In the genomic region with DNA sequence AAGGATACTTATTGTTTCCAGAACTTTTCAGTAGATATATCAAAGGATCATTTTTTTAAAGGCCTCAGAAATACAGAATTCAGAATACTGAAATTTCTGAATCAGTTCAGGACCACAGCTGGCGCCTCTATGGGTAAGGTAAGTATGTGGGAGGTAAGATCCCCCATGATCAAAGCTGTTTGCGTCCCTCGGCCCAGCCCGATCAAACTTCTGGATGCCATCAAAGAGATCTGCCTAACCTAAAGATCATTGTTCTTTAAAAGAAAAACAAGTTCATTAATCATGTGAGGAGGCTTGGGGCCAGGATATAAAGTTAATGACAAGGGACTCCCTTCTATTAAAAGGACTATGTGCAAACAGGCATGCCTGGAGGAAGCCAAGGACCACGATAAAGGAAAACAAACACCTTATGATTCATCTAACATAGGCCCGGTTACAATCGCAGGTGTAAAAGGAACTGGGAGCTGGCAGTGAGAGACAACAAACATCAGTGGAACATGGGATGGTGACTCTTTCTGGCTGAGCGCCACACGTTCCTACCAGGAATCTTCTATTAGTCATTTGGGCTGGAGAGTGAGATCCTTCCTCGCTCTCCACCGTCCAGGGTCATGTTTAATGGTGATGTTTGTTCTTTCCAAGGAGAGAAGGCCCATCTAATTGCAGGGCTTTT, we compare ENCODE assay signal across 13 cellular contexts. TPM values are rescaled to one million over a fixed set of nuclear protein-coding genes. Genes with fewer than 3 reads are reported as not detected.
DNase-seq lines count a peak whose midpoint lies in the region; ATAC-seq and TF ChIP-seq lines count a peak whose summit lies in the region.
"Had no signal": no experiment of that assay in that cellular context is flagged by ENCODE, and none has a peak within 500 bp of the region (broad histone marks: within the 10 kb centered on the region; RNA-seq: fewer than 3 reads in every experiment).

No MANE protein-coding gene starts in this region.

- peaks cover 9% of the 10 kb centered on the region for H3K4me1 ChIP-seq in GM23248 (ENCODE audit: insufficient read depth)
- H3K4me1 ChIP-seq in Panc1 (ENCODE audit: control insufficient read depth, insufficient read depth, low read length), result peaks cover 6% of the 10 kb centered on the region
- H3K4me1 ChIP-seq in skeletal muscle tissue (ENCODE audit: control insufficient read depth in 3 of 3, insufficient read depth in 3 of 3, low read length in 3 of 3), result peaks cover 0 to 9% (median 6%) of the 10 kb centered on the region in 3 donors

- H4K20me1 ChIP-seq in GM23248 (ENCODE audit: insufficient read depth), result no peaks in the 10 kb centered on the region

- H3K4me3 Mint-ChIP-seq in activated T-cell treated with anti-CD3 and anti-CD28 coated beads, Interleukin-2, amount 50 U/mL, for 72 hours, result no peak overlapping the region
- H3K4me3 Mint-ChIP-seq: stimulated activated naive CD8-positive, alpha-beta T cell treated with anti-CD3 and anti-CD28 coated beads, Interleukin-15, Interleukin-2, amounts not matched to agents 100 ng/mL and 50 ng/mL, for 24 hours had no signal

- H3K9ac ChIP-seq in GM23248, result no peak overlapping the region
- H3K9ac ChIP-seq in skeletal muscle tissue (ENCODE audit: low read depth in 1 of 3, low read length in 3 of 3), result no peak overlapping the region

- 80 to 82% methylated on average over 11 of the region's 11 CpGs for WGBS in GM23248 (ENCODE audit: low coverage in 1 of 2, low lambda C conversion rate in 2 of 2, missing lambda C conversion rate in 2 of 2), 2 experiments

- DNase-seq in GM23248, result peak; percentile 32
- DNase-seq in Panc1 (ENCODE audit: low read depth, low spot score), result peak; percentile 30
- peak; percentile 86 for DNase-seq in fibroblast of mammary gland (ENCODE audit: low read depth)
- no peak for DNase-seq in activated T-cell treated with anti-CD3 and anti-CD28 coated beads, Interleukin-2, amount 50 U/mL, for 72 hours
- DNase-seq in GM19238 (ENCODE audit: insufficient read length, low spot score), result no peak
- DNase-seq: DND-41; NCI-H524 treated with DMSO at 0.1 percent for 48 hours; stimulated activated CD4-positive, alpha-beta T cell treated with anti-CD3 and anti-CD28 coated beads, Interleukin-15, amount 100 ng/mL, for 24 hours; T-cell had no signal

- H3K79me2 ChIP-seq in GM23248 (ENCODE audit: insufficient read depth), result peaks cover 9% of the 10 kb centered on the region

- no peak overlapping the region for H3K27ac Mint-ChIP-seq in activated T-cell treated with anti-CD3 and anti-CD28 coated beads, Interleukin-2, amount 50 U/mL, for 72 hours
- H3K27ac Mint-ChIP-seq: stimulated activated naive CD8-positive, alpha-beta T cell treated with anti-CD3 and anti-CD28 coated beads, Interleukin-15, Interleukin-2, amounts not matched to agents 100 ng/mL and 50 ng/mL, for 24 hours; T-cell had no signal

- POLR2A ChIA-PET in Panc1 (lab: Charles Lee), result no interaction called here

- no peak for TF ChIP-seq CTCF in Panc1 (IDR thresholded peaks at IDR 0.05)
- no peak for TF ChIP-seq CTCF in fibroblast of mammary gland (conservative IDR thresholded peaks at IDR 0.05; ENCODE audit: control insufficient read depth, insufficient read depth, low read depth, low read length)

- in situ Hi-C loops in GM23248 (cut with MboI), result no loop called here
- in situ Hi-C loops in Panc1 (cut with HindIII; ENCODE audit: low pct_unique_long_range_greater_than_20kb, low sequenced_read_pairs), result no loop called here

- H3K4me1 Mint-ChIP-seq in activated T-cell treated with anti-CD3 and anti-CD28 coated beads, Interleukin-2, amount 50 U/mL, for 72 hours (ENCODE audit: low read depth), result peaks cover 10% of the 10 kb centered on the region

- H3K36me3 ChIP-seq in GM23248 (ENCODE audit: low read depth), result no peaks in the 10 kb centered on the region
- H3K36me3 ChIP-seq in Panc1 (ENCODE audit: control insufficient read depth, insufficient read depth, low read length), result no peaks in the 10 kb centered on the region
- no peaks in the 10 kb centered on the region for H3K36me3 ChIP-seq in skeletal muscle tissue (ENCODE audit: control insufficient read depth in 3 of 3, insufficient read depth in 3 of 3, low read length in 3 of 3)

- intact Hi-C loops in Panc1 (cut with micrococcal nuclease; ENCODE audit: unreplicated experiment), result no loop called here

- H3K9me2 ChIP-seq in GM23248 (ENCODE audit: insufficient read depth), result no peaks in the 10 kb centered on the region

- no peak overlapping the region for H2AFZ ChIP-seq in GM23248

- H3K9me3 Mint-ChIP-seq in activated T-cell treated with anti-CD3 and anti-CD28 coated beads, Interleukin-2, amount 50 U/mL, for 72 hours, result no peaks in the 10 kb centered on the region
- H3K9me3 Mint-ChIP-seq: stimulated activated naive CD8-positive, alpha-beta T cell treated with anti-CD3 and anti-CD28 coated beads, Interleukin-15, Interleukin-2, amounts not matched to agents 100 ng/mL and 50 ng/mL, for 24 hours; T-cell had no signal

- no peaks in the 10 kb centered on the region for H3K9me3 ChIP-seq in GM23248 (ENCODE audit: low read depth)
- H3K9me3 ChIP-seq in Panc1 (ENCODE audit: control insufficient read depth, insufficient read depth, low read depth, low read length), result no peaks in the 10 kb centered on the region
- H3K9me3 ChIP-seq in skeletal muscle tissue (ENCODE audit: control insufficient read depth in 3 of 3, low read length in 3 of 3), result no peaks in the 10 kb centered on the region

- ATAC-seq in Panc1, result no peak
- no peak for ATAC-seq in activated T-cell treated with anti-CD3 and anti-CD28 coated beads, Interleukin-2, amount 50 U/mL, for 72 hours (replicated peaks in 1 of 2)
- no peak for ATAC-seq in HG02571 (IDR thresholded peaks at IDR 0.05; ENCODE audit: unreplicated experiment)
- ATAC-seq in HG03108 (IDR thresholded peaks at IDR 0.05; ENCODE audit: unreplicated experiment), result no peak
- ATAC-seq: T-cell had no signal

- H3K27me3 Mint-ChIP-seq in activated T-cell treated with anti-CD3 and anti-CD28 coated beads, Interleukin-2, amount 50 U/mL, for 72 hours (ENCODE audit: low read depth), result peaks cover 60% of the 10 kb centered on the region

- H3K27me3 ChIP-seq in GM23248 (replicated peaks; ENCODE audit: insufficient read depth), result no peaks in the 10 kb centered on the region
- H3K27me3 ChIP-seq in Panc1 (ENCODE audit: control insufficient read depth, insufficient read depth, low read length), result no peaks in the 10 kb centered on the region
- H3K27me3 ChIP-seq in skeletal muscle tissue (ENCODE audit: control insufficient read depth in 3 of 3, insufficient read depth in 3 of 3, low read length in 3 of 3), result no peaks in the 10 kb centered on the region

- H3K4me3 ChIP-seq in GM23248 (no peak overlapping the region), Panc1 (ENCODE audit: low read depth in 2 of 2, low read length in 2 of 2) (no peak overlapping the region), fibroblast of mammary gland (ENCODE audit: control insufficient read depth, low read depth, low read length) (no peak overlapping the region), skeletal muscle tissue (ENCODE audit: low read length in 3 of 3) (no peak overlapping the region)

- peaks cover 8% of the 10 kb centered on the region; the same call in 1 of the 2 replicates for H3F3A ChIP-seq in GM23248 (ENCODE audit: insufficient read depth)

- H3K27ac ChIP-seq in GM23248 (no peak overlapping the region), Panc1 (ENCODE audit: low read length) (no peak overlapping the region), skeletal muscle tissue (ENCODE audit: low read depth, low read length) (peak overlapping the region; percentile 79)

- CTCF ChIA-PET in Panc1 (lab: Charles Lee), result interaction anchor here (0.6 kb wide), 1 partner anchor 366 kb away, joined by 3 read pairs; no protein-coding TSS in a partner anchor

- H3K36me3 Mint-ChIP-seq in activated T-cell treated with anti-CD3 and anti-CD28 coated beads, Interleukin-2, amount 50 U/mL, for 72 hours (ENCODE audit: insufficient read depth in 2 of 2), result no peaks in the 10 kb centered on the region
- H3K36me3 Mint-ChIP-seq: T-cell had no signal

- no peak overlapping the region for H3K4me2 ChIP-seq in GM23248 (ENCODE audit: unreplicated experiment)

- no TSS peak for BruUV-seq in Panc1 (replicated peaks; lab: Mats Ljungman, UMichigan)

RNA-seq across cellular contexts. Expression of gene BACE2, which starts 2.8 kb away (rescaled TPM):
- 77.8 and 97.8 TPM in 2 replicates for total RNA-seq in GM23248 (2014; rRNA removed; shearing (Covaris generic))
- polyA plus RNA-seq in GM23248 (2016; fragmentation: Nextera tagmentation; extraction: Ambion mirVana), result 67.0 and 69.5 TPM in 2 replicates
- total RNA-seq in Panc1 (2021; ENCODE audit: unreplicated experiment), result 16.3 TPM
- 17.8 TPM for polyA plus RNA-seq in Panc1 (2012; ENCODE audit: insufficient read length)
- 39.1 TPM for total RNA-seq in skeletal muscle tissue
- 1 to 10 TPM; 1.1 TPM for total RNA-seq in activated T-cell treated with anti-CD3 and anti-CD28 coated beads, Interleukin-2, amount 50 U/mL, for 72 hours

Comparison
In these comparisons a context has a peak if more than half of its experiments do, and no peak if none do; other contexts are left out.
1. DNase-seq: peak in GM23248 (single experiment), Panc1 (single experiment) and fibroblast of mammary gland (single experiment); none in activated T-cell treated with anti-CD3 and anti-CD28 coated beads, Interleukin-2, amount 50 U/mL, for 72 hours (0 of 2) and GM19238 (single experiment).